ENCODE assay signal across 19 cellular contexts in the genomic region with DNA sequence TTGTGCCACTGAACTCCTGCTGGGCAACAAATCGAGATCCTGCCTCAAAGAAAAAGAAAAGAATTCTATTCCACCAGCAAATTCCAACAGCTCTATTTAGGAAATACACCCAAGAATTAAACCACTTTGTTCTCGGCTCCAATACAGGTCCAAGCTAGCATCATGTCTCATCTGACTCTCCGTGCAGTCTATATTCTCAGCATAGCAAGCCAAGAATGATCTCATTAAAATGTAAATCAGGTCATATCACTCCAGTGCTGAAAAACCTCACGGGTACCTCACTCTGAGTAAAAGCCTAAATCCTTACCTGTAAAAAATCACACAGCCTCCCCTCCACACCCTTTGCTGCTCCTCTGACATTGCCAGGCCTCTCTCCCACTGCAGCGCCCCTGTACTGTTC. TPM values are rescaled to one million over a fixed set of nuclear protein-coding genes. Genes with fewer than 3 reads are reported as not detected.
DNase-seq lines count a peak whose midpoint lies in the region; ATAC-seq, FAIRE-seq and TF ChIP-seq lines count a peak whose summit lies in the region.
"Had no signal": no experiment of that assay in that cellular context is flagged by ENCODE, and none has a peak within 500 bp of the region (broad histone marks: within the 10 kb centered on the region; RNA-seq: fewer than 3 reads in every experiment).

No MANE protein-coding gene starts in this region.

- WGBS in IMR-90 (ENCODE audit: extremely low coverage in 2 of 2, insufficient read length in 1 of 2), 2 experiments: 84% methylated on average over 4 of the region's 5 CpGs; no CpG with 5 or more reads in 1 of the 2 experiments
- 94% methylated on average over 5 of the region's 5 CpGs for WGBS in GM12878 (ENCODE audit: insufficient coverage, insufficient replicate concordance, low lambda C conversion rate, missing lambda C conversion rate)

- peaks cover 17 to 71% of the 10 kb centered on the region in 2 experiments for H3K79me1 ChIP-seq in IMR-90 (ENCODE audit: low read depth in 1 of 2, low read length in 2 of 2)

- no peaks in the 10 kb centered on the region for H3K9me3 ChIP-seq in IMR-90 (ENCODE audit: control insufficient read depth, insufficient read depth, low read length)
- H3K9me3 ChIP-seq in GM12878 (replicated peaks; ENCODE audit: control insufficient read depth, insufficient read depth, low read length): no peaks in the 10 kb centered on the region
- no peaks in the 10 kb centered on the region for H3K9me3 ChIP-seq in keratinocyte (ENCODE audit: control insufficient read depth, low read depth, low read length)
- H3K9me3 ChIP-seq in vagina: no peaks in the 10 kb centered on the region
- H3K9me3 ChIP-seq: SK-N-SH had no signal

- no TSS peak for BruUV-seq in IMR-90 (replicated peaks; lab: Mats Ljungman, UMichigan)
- BruUV-seq in GM12878 (replicated peaks; lab: Mats Ljungman, UMichigan): no TSS peak

- H4K5ac ChIP-seq in IMR-90 (ENCODE audit: low read depth, low read length): no peak overlapping the region

- peak overlapping the region; percentile 56; the same call in 1 of the 2 replicates for H3K23ac ChIP-seq in IMR-90 (ENCODE audit: low read depth, low read length)

- SMC1A ChIA-PET in GM12878 (lab: Charles Lee; ENCODE audit: uncharacterized antibody, unreplicated experiment): interaction anchor here (1.2 to 3.7 kb wide), 4 partner anchors 10 to 127 kb away, joined by 3 to 16 read pairs (median 4); no protein-coding TSS in a partner anchor

- H2AK5ac ChIP-seq in IMR-90 (ENCODE audit: low read depth, low read length): no peak overlapping the region

- H3K18ac ChIP-seq in IMR-90 (ENCODE audit: low read depth, low read length): no peak overlapping the region

- H3K4me3 ChIP-seq in IMR-90 (ENCODE audit: insufficient read depth, low read depth, low read length) (no peak overlapping the region), GM12878 (no peak overlapping the region), keratinocyte (ENCODE audit: control insufficient read depth in 2 of 3, extremely low read depth in 1 of 3, insufficient read depth in 2 of 3, low read depth in 1 of 3, low read length in 3 of 3) (no peak overlapping the region), vagina (no peak overlapping the region)
- H3K4me3 ChIP-seq: GM23248, K562 had no signal

- in situ Hi-C loops in IMR-90 (cut with MboI; ENCODE audit: low sequenced_read_pairs): no loop called here
- in situ Hi-C loops in GM12878 (cut with MboI): no loop called here

- peaks cover 94% of the 10 kb centered on the region for H4K20me1 ChIP-seq in IMR-90 (ENCODE audit: insufficient read depth, low read length)
- no peaks in the 10 kb centered on the region for H4K20me1 ChIP-seq in GM12878 (ENCODE audit: control insufficient read depth, insufficient read depth)
- peaks cover 32% of the 10 kb centered on the region for H4K20me1 ChIP-seq in keratinocyte (ENCODE audit: control insufficient read depth, extremely low read depth, insufficient read depth, low read length)

- peaks cover 0 to 1% (median 0%) of the 10 kb centered on the region in 3 donors for H3K27me3 Mint-ChIP-seq in CD14-positive monocyte (ENCODE audit: low read depth in 3 of 3)
- H3K27me3 Mint-ChIP-seq: CD4-positive, CD25-positive, alpha-beta regulatory T cell had no signal

- H3K56ac ChIP-seq in IMR-90 (ENCODE audit: extremely low read depth, insufficient read depth, low read length): no peak overlapping the region

- no peak overlapping the region for H4K8ac ChIP-seq in IMR-90 (ENCODE audit: low read depth in 2 of 2, low read length in 2 of 2)

- H3K4me2 ChIP-seq in IMR-90 (ENCODE audit: low read depth, low read length) (no peak overlapping the region), GM12878 (ENCODE audit: control insufficient read depth, insufficient read depth) (peak overlapping the region; percentile 2; the same call in 1 of the 2 replicates), keratinocyte (ENCODE audit: control insufficient read depth, extremely low read depth, insufficient read depth, low read depth, low read length) (peak overlapping the region; percentile 17)
- H3K4me2 ChIP-seq: SK-N-SH had no signal

- H3K4me1 ChIP-seq in IMR-90 (ENCODE audit: control insufficient read depth, insufficient read depth, low read length): peaks cover 9% of the 10 kb centered on the region
- H3K4me1 ChIP-seq in GM12878 (ENCODE audit: control insufficient read depth, insufficient read depth, low read length): peaks cover 34% of the 10 kb centered on the region
- peaks cover 27% of the 10 kb centered on the region for H3K4me1 ChIP-seq in keratinocyte (ENCODE audit: control insufficient read depth, extremely low read depth, insufficient read depth, low read length)
- H3K4me1 ChIP-seq in vagina: peaks cover 52% of the 10 kb centered on the region

- peaks cover 9% of the 10 kb centered on the region for H3K4me1 Mint-ChIP-seq in CD14-positive monocyte

- H2BK20ac ChIP-seq in IMR-90 (ENCODE audit: low read depth, low read length): no peak overlapping the region

- no peak overlapping the region for H3K14ac ChIP-seq in IMR-90 (replicated peaks; ENCODE audit: low read depth, low read length)

- H3K79me2 ChIP-seq in GM12878 (ENCODE audit: control insufficient read depth, insufficient read depth, low read length) (peaks cover 91% of the 10 kb centered on the region), keratinocyte (ENCODE audit: control insufficient read depth, insufficient read depth, low read length) (peaks cover 100% of the 10 kb centered on the region)

- no peak overlapping the region for H3K4ac ChIP-seq in IMR-90 (ENCODE audit: low read depth, low read length)

- intact Hi-C loops in IMR-90 (cut with micrococcal nuclease): no loop called here
- intact Hi-C loops in GM12878 (cut with micrococcal nuclease; ENCODE audit: unreplicated experiment): no loop called here
- intact Hi-C loops in CD14-positive monocyte (cut with micrococcal nuclease): no loop called here
- intact Hi-C loops in vagina (cut with DNase I): no loop called here

- H3K36me3 ChIP-seq in IMR-90 (ENCODE audit: control insufficient read depth, insufficient read depth, low read length) (no peaks in the 10 kb centered on the region), GM12878 (ENCODE audit: control insufficient read depth in 2 of 2, insufficient read depth in 2 of 2, low read length in 1 of 2) (peaks cover 0 to 7% of the 10 kb centered on the region in 2 experiments; a peak in 3 of 4 replicates), keratinocyte (ENCODE audit: control insufficient read depth in 2 of 2, extremely low read depth in 1 of 2, insufficient read depth in 2 of 2, low read length in 2 of 2) (no peaks in the 10 kb centered on the region), vagina (no peaks in the 10 kb centered on the region)

- no peaks in the 10 kb centered on the region for H3K9me3 Mint-ChIP-seq in CD14-positive monocyte
- H3K9me3 Mint-ChIP-seq: CD4-positive, CD25-positive, alpha-beta regulatory T cell had no signal

- H3K9ac ChIP-seq in IMR-90 (ENCODE audit: low read depth, low read length) (no peak overlapping the region), GM12878 (ENCODE audit: control insufficient read depth, insufficient read depth, low read length) (no peak overlapping the region), keratinocyte (ENCODE audit: control insufficient read depth, extremely low read depth, insufficient read depth, low read length) (peak overlapping the region; percentile 23)
- H3K9ac ChIP-seq: GM23248, SK-N-SH had no signal

- FAIRE-seq in GM12878 (lab: Jason Lieb, UNC) (no peak), keratinocyte (lab: Jason Lieb, UNC) (peak; percentile 59)
- FAIRE-seq: K562, RCC 7860 had no signal

- peak overlapping the region; percentile 69 for H2AK9ac ChIP-seq in IMR-90 (replicated peaks; ENCODE audit: low read depth, low read length, poor library complexity)

- dilution Hi-C loops in IMR-90 (cut with HindIII; ENCODE audit: low sequenced_read_pairs, unreplicated experiment) (no loop called here), keratinocyte (cut with MboI; ENCODE audit: extremely low pct_ligation_motif_present, low sequenced_read_pairs) (no loop called here)

- peaks cover 0 to 9% of the 10 kb centered on the region in 2 donors for H3K36me3 Mint-ChIP-seq in CD14-positive monocyte
- H3K36me3 Mint-ChIP-seq: CD4-positive, CD25-positive, alpha-beta regulatory T cell had no signal

- H3K27ac Mint-ChIP-seq in CD14-positive monocyte: no peak overlapping the region
- H3K27ac Mint-ChIP-seq: CD4-positive, CD25-positive, alpha-beta regulatory T cell had no signal

- H3K27me3 ChIP-seq in IMR-90 (ENCODE audit: control insufficient read depth, insufficient read depth, low read length) (no peaks in the 10 kb centered on the region), GM12878 (replicated peaks in 1 of 2; ENCODE audit: control insufficient read depth in 2 of 2, insufficient read depth in 2 of 2, low read length in 1 of 2) (no peaks in the 10 kb centered on the region), keratinocyte (ENCODE audit: control insufficient read depth, extremely low read depth, insufficient read depth, low read length) (no peaks in the 10 kb centered on the region), vagina (no peaks in the 10 kb centered on the region)

- H3K27ac ChIP-seq in C4-2B (peak overlapping the region; percentile 77), IMR-90 (ENCODE audit: insufficient read depth, low read length) (no peak overlapping the region), GM12878 (ENCODE audit: control insufficient read depth, insufficient read depth) (peak overlapping the region; percentile 18; the same call in 1 of the 2 replicates), keratinocyte (ENCODE audit: control insufficient read depth, insufficient read depth, low read length) (peak overlapping the region; percentile 60), vagina (no peak overlapping the region)

- no peak overlapping the region for H2BK15ac ChIP-seq in IMR-90 (ENCODE audit: low read depth, low read length)

- no peak overlapping the region for H2BK5ac ChIP-seq in IMR-90 (ENCODE audit: low read depth, low read length, poor library complexity, severe bottlenecking)

- no peak for TF ChIP-seq RAD21 in IMR-90 (IDR thresholded peaks at IDR 0.05; ENCODE audit: low read length)
- no peak for TF ChIP-seq RAD21 in GM12878 (IDR thresholded peaks at IDR 0.05; ENCODE audit: insufficient read depth, low read depth, low read length)

- CTCF ChIA-PET in IMR-90 (lab: Yijun Ruan, JAX) (no interaction called here), GM12878 (lab: Yijun Ruan, JAX) (interaction anchor here (1.0 to 1.4 kb wide), 7 partner anchors 10 to 71 kb away, joined by 3 to 6 read pairs (median 3); no protein-coding TSS in a partner anchor)

- ATAC-seq in IMR-90 (ENCODE audit: low read depth) (no peak), GM12878 (no peak), GM19351 (IDR thresholded peaks at IDR 0.05; ENCODE audit: unreplicated experiment) (no peak)

- H2BK120ac ChIP-seq in IMR-90 (ENCODE audit: low read depth, low read length): no peak overlapping the region

- TF ChIP-seq CTCF in C4-2B (conservative IDR thresholded peaks at IDR 0.05): no peak
- no peak for TF ChIP-seq CTCF in IMR-90 (conservative IDR thresholded peaks at IDR 0.05; ENCODE audit: low read depth, low read length)
- TF ChIP-seq CTCF in GM12878 (IDR thresholded peaks at IDR 0.05 in 2 of 3, conservative IDR thresholded peaks at IDR 0.05 in 1 of 3; ENCODE audit: control insufficient read depth in 2 of 3, extremely low read depth in 1 of 3, insufficient read depth in 1 of 3, low read depth in 3 of 3, low read length in 3 of 3): no peak
- TF ChIP-seq CTCF in keratinocyte (optimal IDR thresholded peaks at IDR 0.05 in 1 of 3, IDR thresholded peaks at IDR 0.05 in 1 of 3, conservative IDR thresholded peaks at IDR 0.05 in 1 of 3; ENCODE audit: extremely low read depth in 1 of 3, insufficient read depth in 2 of 3, low read length in 3 of 3): no peak
- no peak for TF ChIP-seq CTCF in CD14-positive monocyte (IDR thresholded peaks at IDR 0.05)
- TF ChIP-seq CTCF in vagina (IDR thresholded peaks at IDR 0.05): no peak

- H3K9me1 ChIP-seq in IMR-90 (ENCODE audit: insufficient read depth, low read length) (peaks cover 23% of the 10 kb centered on the region), keratinocyte (ENCODE audit: control insufficient read depth, extremely low read depth, insufficient read depth, low read length) (peaks cover 4% of the 10 kb centered on the region)

- no peak overlapping the region for H4K91ac ChIP-seq in IMR-90 (ENCODE audit: insufficient read depth, low read depth, low read length)

- no peak overlapping the region for H2AFZ ChIP-seq in IMR-90 (replicated peaks; ENCODE audit: low read length, poor library complexity)
- no peak overlapping the region for H2AFZ ChIP-seq in GM12878 (ENCODE audit: control insufficient read depth, low read depth, low read length)
- no peak overlapping the region for H2AFZ ChIP-seq in keratinocyte (ENCODE audit: control insufficient read depth, low read length)
- H2AFZ ChIP-seq: GM23248 had no signal

- RAD21 ChIA-PET in GM12878 (lab: Charles Lee; ENCODE audit: unreplicated experiment): interaction anchor here (0.5 to 0.9 kb wide), 2 partner anchors 21 to 143 kb away, joined by 4 to 5 read pairs; no protein-coding TSS in a partner anchor

- TF ChIP-seq EP300 in GM12878 (IDR thresholded peaks at IDR 0.05; ENCODE audit: borderline replicate concordance in 1 of 2, control insufficient read depth in 1 of 2, low read depth in 2 of 2, low read length in 2 of 2): no peak

- POLR2A ChIA-PET in IMR-90 (lab: Charles Lee; ENCODE audit: unreplicated experiment) (no interaction called here), GM12878 (lab: Charles Lee) (interaction anchor here (1.0 to 1.1 kb wide), 2 partner anchors 63 to 92 kb away, joined by 3 to 4 read pairs; no protein-coding TSS in a partner anchor)

- H3K4me3 Mint-ChIP-seq in CD14-positive monocyte: no peak overlapping the region
- H3K4me3 Mint-ChIP-seq: CD4-positive, CD25-positive, alpha-beta regulatory T cell had no signal

- no peak for TF ChIP-seq POLR2A in IMR-90 (IDR thresholded peaks at IDR 0.05; ENCODE audit: low read depth, low read length)
- TF ChIP-seq POLR2A in GM12878 (IDR thresholded peaks at IDR 0.05; ENCODE audit: low read depth, low read length): no peak
- TF ChIP-seq POLR2A in vagina (IDR thresholded peaks at IDR 0.05): no peak

- DNase-seq in IMR-90 (no peak), GM12878 (ENCODE audit: low read depth, low spot score) (no peak), keratinocyte (ENCODE audit: low read depth, low spot score) (no peak), CD14-positive monocyte (ENCODE audit: low spot score) (no peak), vagina (ENCODE audit: extremely low spot score in 2 of 2) (no peak)
- DNase-seq in activated effector memory CD4-positive, alpha-beta T cell treated with Interleukin-2 at 50 U/mL for 16 hours: no peak
- DNase-seq: ACHN; AML-193; CD4-positive, CD25-positive, alpha-beta regulatory T cell; GM23248; NCI-H1436; NCI-H2029 treated with DMSO at 0.1 percent for 48 hours; NCI-H510A; Right ventricle myocardium superior; SK-N-SH had no signal

RNA-seq across cellular contexts. Expression of a gene that starts 23.9 kb away (rescaled TPM):
- total RNA-seq in IMR-90 (2012; rRNA removed) (26.3 and 37.5 TPM in 2 replicates), GM12878 (2014; rRNA removed) (83.7 and 84.4 TPM in 2 replicates), GM12878 (2014; rRNA removed; fragmentation: Illumina TruSeq; extraction: Trizol) (48.0 and 51.9 TPM in 2 replicates), GM12878 (2021) (123 and 131 TPM in 2 replicates), vagina (45.4 TPM)
- polyA plus RNA-seq in IMR-90 (2012; rRNA removed) (26.6 and 28.9 TPM in 2 replicates), GM12878 (2011; rRNA removed) (95.7 and 128 TPM in 2 replicates), GM12878 (2014; fragmentation: Illumina TruSeq; extraction: Trizol) (69.3 and 85.9 TPM in 2 replicates), GM12878 (2014; fragmentation: Nextera tagmentation; extraction: Ambion mirVana) (10 to 100 TPM; 24.4 to 35.2 TPM), GM12878 (2014; rRNA removed) (70.3 and 74.0 TPM in 2 replicates), GM12878 (2016; fragmentation: Nextera tagmentation; extraction: Ambion mirVana) (100 to 1,000 TPM; 119 to 139 TPM), keratinocyte (52.1 to 86.2 TPM (median 60.1 TPM) in 3 replicates), CD14-positive monocyte (10 to 100 TPM; 29.3 to 41.4 TPM)
- 9.0 and 16.1 TPM in 2 replicates for polyA plus RNA-seq in IMR-90 (2012; cell fraction: cytosol; rRNA removed)
- 8.5 and 16.7 TPM in 2 replicates for polyA plus RNA-seq in IMR-90 (2012; cell fraction: nucleus; rRNA removed; ENCODE audit: low replicate concordance)
- total RNA-seq in GM12878 (2013; cell fraction: nucleolus; rRNA removed): 55.1 and 58.6 TPM in 2 replicates
- 43.3 TPM for polyA plus RNA-seq in GM12878 (2011; ENCODE audit: low read depth)
- 50.6 and 51.7 TPM in 2 replicates for polyA plus RNA-seq in GM12878 (2011; cell fraction: cytosol; rRNA removed)
- polyA plus RNA-seq in GM12878 (2011; cell fraction: nucleus; rRNA removed): 30.8 and 36.2 TPM in 2 replicates
- polyA plus RNA-seq in GM12878 (2012): 63.2 and 89.0 TPM in 2 replicates
- polyA minus RNA-seq in GM12878 (2011; rRNA and poly(A)+ RNA removed): 43.7 and 60.8 TPM in 2 replicates
- polyA minus RNA-seq in GM12878 (2011; cell fraction: cytosol; rRNA and poly(A)+ RNA removed): 33.3 and 55.7 TPM in 2 replicates
- polyA minus RNA-seq in GM12878 (2011; cell fraction: nucleus; rRNA and poly(A)+ RNA removed): 19.8 and 42.3 TPM in 2 replicates
- 36.2 TPM for polyA plus RNA-seq in keratinocyte (2011; ENCODE audit: low read depth)
- 53.0 and 109 TPM in 2 replicates for polyA plus RNA-seq in keratinocyte (2011; cell fraction: cytosol; rRNA removed)
- 56.5 and 67.3 TPM in 2 replicates for polyA plus RNA-seq in keratinocyte (2011; cell fraction: nucleus; rRNA removed)
- polyA plus RNA-seq in keratinocyte (2012; ENCODE audit: low replicate concordance): 63.6 and 74.0 TPM in 2 replicates
- polyA minus RNA-seq in keratinocyte: 19.1 to 49.6 TPM (median 30.4 TPM) in 3 replicates
- 77.9 TPM for polyA minus RNA-seq in keratinocyte (2011; cell fraction: cytosol; rRNA and poly(A)+ RNA removed)
- 51.2 and 60.7 TPM in 2 replicates for polyA minus RNA-seq in keratinocyte (2011; cell fraction: nucleus; rRNA and poly(A)+ RNA removed)

Comparison
In these comparisons a context has a peak if more than half of its experiments do, and no peak if none do; other contexts are left out.
1. H3K27ac ChIP-seq: peak in C4-2B (single experiment), GM12878 (single experiment) and keratinocyte (single experiment); none in IMR-90 (single experiment) and vagina (single experiment).